ENCODE assay signal across 9 cellular contexts in the genomic region with DNA sequence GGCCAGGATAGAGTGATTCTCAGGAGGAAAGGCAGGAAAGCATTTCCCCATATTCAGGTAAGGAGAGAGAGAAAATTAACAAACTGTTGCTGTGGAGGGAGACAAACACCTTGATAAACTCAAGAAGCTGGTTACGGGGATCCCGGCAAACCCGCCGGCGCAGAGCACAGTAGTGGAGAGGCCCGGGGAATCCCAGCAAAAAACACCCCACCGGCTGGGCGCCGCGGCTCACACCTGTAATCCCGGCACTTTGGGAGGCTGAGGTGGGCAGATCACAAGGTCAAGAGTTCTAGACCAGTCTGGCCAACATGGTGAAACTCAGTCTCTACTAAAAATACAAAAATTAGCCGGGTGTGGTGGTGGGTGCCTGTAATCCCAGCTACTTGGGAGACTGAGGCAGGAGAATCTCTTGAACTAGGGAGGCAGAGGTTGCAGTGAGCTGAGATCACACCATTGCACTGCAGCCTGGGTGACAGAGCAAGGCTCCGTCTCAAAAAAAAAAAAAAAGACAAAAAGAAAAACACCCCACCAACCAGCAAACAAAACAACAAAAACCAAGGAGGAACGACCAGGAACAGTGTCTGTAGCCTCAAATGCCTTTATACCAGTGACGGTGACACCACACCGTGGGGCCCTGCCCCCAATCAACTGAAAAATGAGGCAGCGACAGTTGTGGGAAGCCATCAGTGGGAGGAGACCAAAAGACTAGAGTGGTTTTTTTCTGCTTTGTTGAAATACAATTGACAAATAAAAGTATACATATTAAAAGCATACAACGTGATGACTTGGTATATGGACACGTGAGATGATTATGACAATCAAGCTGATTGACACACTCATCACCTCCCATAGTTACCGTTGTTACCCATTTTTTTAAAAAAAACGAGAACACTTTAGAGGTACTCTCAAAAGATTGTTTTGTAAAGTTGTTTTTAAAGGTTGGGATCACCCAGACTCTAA. TPM values are rescaled to one million over a fixed set of nuclear protein-coding genes. Genes with fewer than 3 reads are reported as not detected.
DNase-seq lines count a peak whose midpoint lies in the region; ATAC-seq and FAIRE-seq lines count a peak whose summit lies in the region.
"Had no signal": no experiment of that assay in that cellular context is flagged by ENCODE, and none has a peak within 500 bp of the region (broad histone marks: within the 10 kb centered on the region; RNA-seq: fewer than 3 reads in every experiment).

No MANE protein-coding gene starts in this region.

- no peaks in the 10 kb centered on the region for H3K9me3 ChIP-seq in mesodermal cell (ENCODE audit: control insufficient read depth, low read length)

- no peak for ATAC-seq in HG02610 (IDR thresholded peaks at IDR 0.05; ENCODE audit: unreplicated experiment)

- FAIRE-seq in RCC 7860 (lab: Jason Lieb, UNC) = no peak
- FAIRE-seq: colon had no signal

- DNase-seq in stimulated activated CD4-positive, alpha-beta T cell treated with anti-CD3 and anti-CD28 coated beads, Interleukin-12 subunit alpha, Interleukin-12 subunit beta, amount 100 ng/mL, for 4 hours = peak; percentile 23
- no peak for DNase-seq in stimulated activated CD4-positive, alpha-beta T cell treated with anti-CD3 and anti-CD28 coated beads, Interleukin-2, amount 100 ng/mL, for 48 hours
- peak; percentile 34 for DNase-seq in activated T-cell treated with anti-CD3 and anti-CD28 coated beads for 4 hours
- DNase-seq in RCC 7860 (ENCODE audit: low spot score) = no peak
- no peak for DNase-seq in nucleus accumbens (lab: John Stamatoyannopoulos, UW)
- DNase-seq in COLO668 (lab: John Stamatoyannopoulos, UW; ENCODE audit: unreplicated experiment) = no peak

- H3K4me1 ChIP-seq in mesodermal cell (ENCODE audit: control insufficient read depth, insufficient read depth, low read length, poor library complexity, severe bottlenecking) = peaks cover 17% of the 10 kb centered on the region

- H3K36me3 ChIP-seq in mesodermal cell (ENCODE audit: control insufficient read depth, insufficient read depth, low read length) = no peaks in the 10 kb centered on the region

- H3K4me3 ChIP-seq in mesodermal cell (ENCODE audit: extremely low read depth, insufficient read depth, low read length, poor library complexity, severe bottlenecking) = no peak overlapping the region

- WGBS in mesodermal cell (ENCODE audit: insufficient coverage in 2 of 2), 2 experiments = 83 to 86% methylated on average over 14 to 15 of the region's 21 CpGs

- peak overlapping the region; percentile 62 for H3K27ac ChIP-seq in mesodermal cell (ENCODE audit: low read depth, low read length, severe bottlenecking)

RNA-seq across cellular contexts. Expression of gene IDH2, which starts 40.2 kb away (rescaled TPM):
- 155 TPM for polyA plus RNA-seq in mesodermal cell (2013, experiment 1 of 2)
- polyA plus RNA-seq in mesodermal cell (2013, experiment 2 of 2) = 140 TPM

RNA-seq across cellular contexts. Expression of gene SEMA4B, which starts 58.6 kb away (rescaled TPM):
- polyA plus RNA-seq in mesodermal cell (2013, experiment 1 of 2) = 26.1 TPM
- polyA plus RNA-seq in mesodermal cell (2013, experiment 2 of 2) = 25.1 TPM

Comparison
In these comparisons a context has a peak if more than half of its experiments do, and no peak if none do; other contexts are left out.
1. DNase-seq: peak in stimulated activated CD4-positive, alpha-beta T cell treated with anti-CD3 and anti-CD28 coated beads, Interleukin-12 subunit alpha, Interleukin-12 subunit beta, amount 100 ng/mL, for 4 hours (single experiment) and activated T-cell treated with anti-CD3 and anti-CD28 coated beads for 4 hours (single experiment); none in stimulated activated CD4-positive, alpha-beta T cell treated with anti-CD3 and anti-CD28 coated beads, Interleukin-2, amount 100 ng/mL, for 48 hours (0 of 2), RCC 7860 (single experiment), nucleus accumbens (0 of 56) and COLO668 (single experiment).